ENCODE assay signal across 8 cellular contexts in the genomic region with DNA sequence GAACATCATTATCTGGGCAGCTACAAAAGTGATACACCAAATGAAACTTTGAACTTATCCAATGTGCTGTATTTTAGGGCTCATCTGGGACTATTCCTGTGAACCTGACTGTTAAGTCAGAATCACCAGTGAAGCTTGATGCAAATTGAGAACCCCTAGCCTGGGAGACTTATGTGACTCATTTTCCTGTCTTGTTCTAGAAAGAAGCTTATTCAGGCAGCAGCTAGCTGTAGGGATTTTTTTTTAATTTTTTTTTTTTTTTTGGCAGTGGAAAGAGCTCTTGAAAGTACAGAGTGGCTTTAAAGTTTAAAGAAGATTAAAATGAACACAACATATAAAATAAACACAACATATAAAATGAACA.
DNase-seq lines count a peak whose midpoint lies in the region; ATAC-seq lines count a peak whose summit lies in the region.

No MANE protein-coding gene starts in this region.

- intact Hi-C loops in naive thymus-derived CD4-positive, alpha-beta T cell (cut with micrococcal nuclease) = loop anchor here in 1 of 2 donors (1.0 kb wide), 1 partner anchor 13 kb away; no protein-coding TSS in a partner anchor

- no peak for DNase-seq in activated naive CD4-positive, alpha-beta T cell (lab: John Stamatoyannopoulos, UW)
- no peak for DNase-seq in activated naive CD8-positive, alpha-beta T cell treated with anti-CD3 and anti-CD28 coated beads, Interleukin-2, amount 50 U/mL, for 24 hours
- DNase-seq in naive thymus-derived CD4-positive, alpha-beta T cell = peak in 1 of 9 donors; percentile 79
- no peak for DNase-seq in islet precursor cell
- DNase-seq in DMS79 treated with DMSO at 0.1 percent for 48 hours (lab: John Stamatoyannopoulos, UW) = no peak
- no peak for DNase-seq in NCI-H2029 treated with DMSO at 0.1 percent for 48 hours (lab: John Stamatoyannopoulos, UW)

- H3K4me3 ChIP-seq in naive thymus-derived CD4-positive, alpha-beta T cell (ENCODE audit: low read length) = peak overlapping the region; percentile 52

- H3K4me3 Mint-ChIP-seq in activated naive CD4-positive, alpha-beta T cell treated with anti-CD3 and anti-CD28 coated beads, Interleukin-2, amount 50 U/mL, for 24 hours = peak overlapping the region; percentile 99
- H3K4me3 Mint-ChIP-seq in activated naive CD8-positive, alpha-beta T cell treated with anti-CD3 and anti-CD28 coated beads, Interleukin-2, amount 50 U/mL, for 24 hours = peak overlapping the region; percentile 95
- H3K4me3 Mint-ChIP-seq in naive thymus-derived CD4-positive, alpha-beta T cell = peak overlapping the region; percentile 86 to 100 (median 98)

- H3K9me3 Mint-ChIP-seq in activated naive CD4-positive, alpha-beta T cell treated with anti-CD3 and anti-CD28 coated beads, Interleukin-2, amount 50 U/mL, for 24 hours = no peaks in the 10 kb centered on the region
- H3K9me3 Mint-ChIP-seq in activated naive CD8-positive, alpha-beta T cell treated with anti-CD3 and anti-CD28 coated beads, Interleukin-2, amount 50 U/mL, for 24 hours = no peaks in the 10 kb centered on the region
- peaks cover 0 to 5% (median 0%) of the 10 kb centered on the region in 11 donors for H3K9me3 Mint-ChIP-seq in naive thymus-derived CD4-positive, alpha-beta T cell

- peaks cover 74 to 81% of the 10 kb centered on the region in 2 donors for H3K4me1 ChIP-seq in naive thymus-derived CD4-positive, alpha-beta T cell (ENCODE audit: control insufficient read depth in 2 of 2, insufficient read depth in 2 of 2, low read length in 2 of 2)

- H3K27me3 ChIP-seq in naive thymus-derived CD4-positive, alpha-beta T cell (ENCODE audit: control insufficient read depth in 2 of 2, insufficient read depth in 2 of 2, low read length in 2 of 2) = no peaks in the 10 kb centered on the region

- peak overlapping the region; percentile 85 for H3K27ac ChIP-seq in naive thymus-derived CD4-positive, alpha-beta T cell (ENCODE audit: low read depth, low read length)

- CTCF ChIA-PET in naive thymus-derived CD4-positive, alpha-beta T cell (lab: Charles Lee) = interaction anchor here (0.9 to 2.4 kb wide), 6 partner anchors 33 to 138 kb away, joined by 3 to 16 read pairs (median 5); no protein-coding TSS in a partner anchor

- H3K27me3 Mint-ChIP-seq in activated naive CD4-positive, alpha-beta T cell treated with anti-CD3 and anti-CD28 coated beads, Interleukin-2, amount 50 U/mL, for 24 hours = no peaks in the 10 kb centered on the region
- H3K27me3 Mint-ChIP-seq in activated naive CD8-positive, alpha-beta T cell treated with anti-CD3 and anti-CD28 coated beads, Interleukin-2, amount 50 U/mL, for 24 hours = no peaks in the 10 kb centered on the region
- peaks cover 0 to 2% (median 0%) of the 10 kb centered on the region in 5 donors for H3K27me3 Mint-ChIP-seq in naive thymus-derived CD4-positive, alpha-beta T cell

- POLR2A ChIA-PET in naive thymus-derived CD4-positive, alpha-beta T cell (lab: Charles Lee) = interaction anchor here (0.6 to 21.1 kb wide), 8 partner anchors 10 to 204 kb away, joined by 3 to 466 read pairs (median 20); a partner anchor contains a TSS

- H3K36me3 ChIP-seq in naive thymus-derived CD4-positive, alpha-beta T cell (ENCODE audit: control insufficient read depth in 2 of 3, insufficient read depth in 3 of 3, low read length in 3 of 3) = no peaks in the 10 kb centered on the region

- peak overlapping the region; percentile 97 for H3K27ac Mint-ChIP-seq in activated naive CD4-positive, alpha-beta T cell treated with anti-CD3 and anti-CD28 coated beads, Interleukin-2, amount 50 U/mL, for 24 hours
- peak overlapping the region; percentile 97 for H3K27ac Mint-ChIP-seq in activated naive CD8-positive, alpha-beta T cell treated with anti-CD3 and anti-CD28 coated beads, Interleukin-2, amount 50 U/mL, for 24 hours
- H3K27ac Mint-ChIP-seq in naive thymus-derived CD4-positive, alpha-beta T cell = peak overlapping the region; percentile 73 to 99 (median 95)

- ATAC-seq in HG03442 (IDR thresholded peaks at IDR 0.05; ENCODE audit: unreplicated experiment) = peak; percentile 39
- peak; percentile 75 for ATAC-seq in activated naive CD8-positive, alpha-beta T cell treated with anti-CD3 and anti-CD28 coated beads, Interleukin-2, amount 50 U/mL, for 24 hours
- peak; percentile 45 for ATAC-seq in naive thymus-derived CD4-positive, alpha-beta T cell

- peaks cover 17% of the 10 kb centered on the region for H3K36me3 Mint-ChIP-seq in activated naive CD4-positive, alpha-beta T cell treated with anti-CD3 and anti-CD28 coated beads, Interleukin-2, amount 50 U/mL, for 24 hours
- H3K36me3 Mint-ChIP-seq in activated naive CD8-positive, alpha-beta T cell treated with anti-CD3 and anti-CD28 coated beads, Interleukin-2, amount 50 U/mL, for 24 hours (ENCODE audit: low read depth) = peaks cover 24% of the 10 kb centered on the region
- H3K36me3 Mint-ChIP-seq in naive thymus-derived CD4-positive, alpha-beta T cell = peaks cover 0 to 46% (median 4%) of the 10 kb centered on the region in 5 donors

- peaks cover 92% of the 10 kb centered on the region for H3K4me1 Mint-ChIP-seq in activated naive CD4-positive, alpha-beta T cell treated with anti-CD3 and anti-CD28 coated beads, Interleukin-2, amount 50 U/mL, for 24 hours
- peaks cover 92% of the 10 kb centered on the region for H3K4me1 Mint-ChIP-seq in activated naive CD8-positive, alpha-beta T cell treated with anti-CD3 and anti-CD28 coated beads, Interleukin-2, amount 50 U/mL, for 24 hours
- H3K4me1 Mint-ChIP-seq in naive thymus-derived CD4-positive, alpha-beta T cell = peaks cover 84 to 98% (median 91%) of the 10 kb centered on the region in 7 donors

- H3K9me3 ChIP-seq in naive thymus-derived CD4-positive, alpha-beta T cell (ENCODE audit: control insufficient read depth in 2 of 3, low read length in 3 of 3) = no peaks in the 10 kb centered on the region
